In genomic region chr5:33362915-33363314, GRCh38 we compare ENCODE assay signal across 11 cellular contexts.
DNase-seq lines count a peak whose midpoint lies in the region; TF ChIP-seq lines count a peak whose summit lies in the region.
"Had no signal": no experiment of that assay in that cellular context is flagged by ENCODE, and none has a peak within 500 bp of the region (broad histone marks: within the 10 kb centered on the region; RNA-seq: fewer than 3 reads in every experiment).

No MANE protein-coding gene starts in this region.

- peak overlapping the region; percentile 77 for H3K9ac ChIP-seq in mesenchymal stem cell (ENCODE audit: low read length)

- H2AFZ ChIP-seq in mesenchymal stem cell (ENCODE audit: low read depth, low read length), result no peak overlapping the region

- TF ChIP-seq CTCF in thyroid gland (IDR thresholded peaks at IDR 0.05), result no peak

- no peak overlapping the region for H3K27ac Mint-ChIP-seq in activated naive CD4-positive, alpha-beta T cell treated with anti-CD3 and anti-CD28 coated beads for 36 hours

- H3K4me3 Mint-ChIP-seq in activated naive CD4-positive, alpha-beta T cell treated with anti-CD3 and anti-CD28 coated beads for 36 hours, result no peak overlapping the region

- H3K9me3 Mint-ChIP-seq in activated naive CD4-positive, alpha-beta T cell treated with anti-CD3 and anti-CD28 coated beads for 36 hours, result peaks cover 1% of the 10 kb centered on the region

- 4% methylated on average over 4 of the region's 4 CpGs for WGBS in mesenchymal stem cell
- WGBS in thyroid gland, 2 donors, result 23 to 31% methylated on average over 4 of the region's 4 CpGs

- peaks cover 4% of the 10 kb centered on the region for H3K4me1 Mint-ChIP-seq in activated naive CD4-positive, alpha-beta T cell treated with anti-CD3 and anti-CD28 coated beads for 36 hours (ENCODE audit: low read depth)

- H3K27ac ChIP-seq in mesenchymal stem cell (ENCODE audit: low read length, poor library complexity, severe bottlenecking), result no peak overlapping the region
- H3K27ac ChIP-seq in thyroid gland, result peak overlapping the region; percentile 26 to 48 (median 47)

- H2BK120ac ChIP-seq in mesenchymal stem cell (ENCODE audit: low read depth, low read length), result no peak overlapping the region

- no peak overlapping the region for H4K8ac ChIP-seq in mesenchymal stem cell (ENCODE audit: low read length)

- peak; percentile 37 for DNase-seq in NOMO-1 treated with dmso at 0.1 percent for 144 hours (lab: John Stamatoyannopoulos, UW; ENCODE audit: unreplicated experiment)
- DNase-seq in fibroblast of gingiva (ENCODE audit: low read depth), result peak; percentile 12
- DNase-seq in mesenchymal stem cell, result peak; percentile 85
- DNase-seq in thyroid gland, result peak in 1 of 2 donors; percentile 2
- no peak for DNase-seq in COR-L47 (lab: John Stamatoyannopoulos, UW)
- no peak for DNase-seq in NAMALWA (ENCODE audit: low spot score)
- DNase-seq in NCI-H128 (lab: John Stamatoyannopoulos, UW; ENCODE audit: unreplicated experiment), result no peak
- DNase-seq in activated naive CD4-positive, alpha-beta T cell treated with anti-CD3 and anti-CD28 coated beads for 36 hours, result no peak
- DNase-seq: Caco-2, NCI-H187 had no signal

- peaks cover 3% of the 10 kb centered on the region for H3K9me3 ChIP-seq in mesenchymal stem cell (ENCODE audit: control insufficient read depth, low read length)
- H3K9me3 ChIP-seq in thyroid gland, result no peaks in the 10 kb centered on the region
- H3K9me3 ChIP-seq: Caco-2 had no signal

- no peak overlapping the region for H3K23ac ChIP-seq in mesenchymal stem cell (ENCODE audit: low read length in 2 of 2)

- peaks cover 3% of the 10 kb centered on the region for H3K27me3 Mint-ChIP-seq in activated naive CD4-positive, alpha-beta T cell treated with anti-CD3 and anti-CD28 coated beads for 36 hours (ENCODE audit: low read depth)

- peak overlapping the region in 1 of 2 experiments; percentile 77 for H3K18ac ChIP-seq in mesenchymal stem cell (ENCODE audit: low read depth in 1 of 2, low read length in 2 of 2)

- intact Hi-C loops in thyroid gland (cut with DNase I), result no loop called here
- intact Hi-C loops in activated naive CD4-positive, alpha-beta T cell treated with anti-CD3 and anti-CD28 coated beads for 36 hours (cut with micrococcal nuclease), result no loop called here

- peak overlapping the region in 1 of 2 experiments; percentile 67 for H3K4ac ChIP-seq in mesenchymal stem cell (ENCODE audit: low read depth in 1 of 2, low read length in 2 of 2)

- no peak overlapping the region for H3K14ac ChIP-seq in mesenchymal stem cell (ENCODE audit: low read length in 2 of 2)

- no peak overlapping the region for H2BK5ac ChIP-seq in mesenchymal stem cell (ENCODE audit: low read depth, low read length, poor library complexity, severe bottlenecking)

- H3K36me3 Mint-ChIP-seq in activated naive CD4-positive, alpha-beta T cell treated with anti-CD3 and anti-CD28 coated beads for 36 hours (ENCODE audit: low read depth), result no peaks in the 10 kb centered on the region

- no peak for TF ChIP-seq POLR2A in thyroid gland (IDR thresholded peaks at IDR 0.05)

- H3K4me2 ChIP-seq in mesenchymal stem cell (ENCODE audit: low read length, poor library complexity, severe bottlenecking), result no peak overlapping the region

- H3K36me3 ChIP-seq in mesenchymal stem cell (ENCODE audit: control insufficient read depth in 1 of 2, insufficient read depth in 2 of 2, low read depth in 1 of 2, low read length in 2 of 2), result no peaks in the 10 kb centered on the region
- H3K36me3 ChIP-seq in thyroid gland, result no peaks in the 10 kb centered on the region

- H3K4me3 ChIP-seq in mesenchymal stem cell (ENCODE audit: insufficient read depth in 1 of 2, low read depth in 1 of 2, low read length in 2 of 2) (peak overlapping the region in 1 of 2 experiments; percentile 43), thyroid gland (replicated peaks in 1 of 3) (no peak overlapping the region)
- H3K4me3 ChIP-seq: GM12878 had no signal

- no peak overlapping the region for H4K91ac ChIP-seq in mesenchymal stem cell (ENCODE audit: low read length)

- no peak overlapping the region for H2BK15ac ChIP-seq in mesenchymal stem cell (ENCODE audit: low read depth, poor library complexity, severe bottlenecking)

- H3K4me1 ChIP-seq in mesenchymal stem cell (ENCODE audit: control insufficient read depth, insufficient read depth, low read depth, low read length) (no peaks in the 10 kb centered on the region), thyroid gland (no peaks in the 10 kb centered on the region)
- H3K4me1 ChIP-seq: Caco-2 had no signal

- H3K27me3 ChIP-seq in mesenchymal stem cell (ENCODE audit: control insufficient read depth in 1 of 2, insufficient read depth in 1 of 2, low read length in 2 of 2) (no peaks in the 10 kb centered on the region), thyroid gland (no peaks in the 10 kb centered on the region)

- no peak overlapping the region for H2AK5ac ChIP-seq in mesenchymal stem cell (ENCODE audit: low read length, severe bottlenecking)

- no peak overlapping the region for H2BK12ac ChIP-seq in mesenchymal stem cell (ENCODE audit: low read length in 2 of 2)

- CTCF ChIA-PET in activated naive CD4-positive, alpha-beta T cell treated with anti-CD3 and anti-CD28 coated beads for 36 hours (lab: Charles Lee), result interaction anchor here (0.5 kb wide), 1 partner anchor 244 kb away, joined by 4 read pairs; no protein-coding TSS in a partner anchor

- H3K79me1 ChIP-seq in mesenchymal stem cell (replicated peaks; ENCODE audit: low read length, poor library complexity, severe bottlenecking), result no peaks in the 10 kb centered on the region

Comparison
In these comparisons a context has a peak if more than half of its experiments do, and no peak if none do; other contexts are left out.
1. DNase-seq: peak in NOMO-1 treated with dmso at 0.1 percent for 144 hours (single experiment), fibroblast of gingiva (single experiment) and mesenchymal stem cell (single experiment); none in COR-L47 (single experiment), NAMALWA (single experiment), NCI-H128 (single experiment) and activated naive CD4-positive, alpha-beta T cell treated with anti-CD3 and anti-CD28 coated beads for 36 hours (single experiment).